Comparison of ENCODE assay signal across 1 cellular context in genomic region chr11:72701466-72701865, GRCh38.
TF ChIP-seq lines count a peak whose summit lies in the region.

No MANE protein-coding gene starts in this region.

TF ChIP-seq in HepG2, 621 proteins besides CTCF, POLR2A, EP300 and RAD21:
- no peak for TF ChIP-seq FOSL2 (CRISPR knock-in tag; IDR thresholded peaks at IDR 0.05)
- TF ChIP-seq RBM22 (optimal IDR thresholded peaks at IDR 0.05; ENCODE audit: low read length) = peak; percentile 40
